ENCODE assay signal across 8 cellular contexts in genomic region chr2:65320042-65320711, GRCh38.
A peak's percentile ranks its signal among the peaks of the same experiment; 100 is the strongest.
DNase-seq lines count a peak whose midpoint lies in the region; ATAC-seq and TF ChIP-seq lines count a peak whose summit lies in the region.

No MANE protein-coding gene starts in this region.

- TF ChIP-seq POLR2A in prostate gland (IDR thresholded peaks at IDR 0.05): no peak

- peaks cover 19% of the 10 kb centered on the region for H3K79me2 ChIP-seq in PC-3 (ENCODE audit: low read length)

- H3K9ac ChIP-seq in PC-3 (ENCODE audit: low read length): peak overlapping the region; percentile 71

- peaks cover 8% of the 10 kb centered on the region; the same call in 1 of the 2 replicates for H3K36me3 ChIP-seq in PC-3 (ENCODE audit: low read depth, low read length)
- H3K36me3 ChIP-seq in prostate gland: no peaks in the 10 kb centered on the region

- CTCF ChIA-PET in PC-3 (lab: Charles Lee): interaction anchor here (0.5 to 1.9 kb wide), 7 partner anchors 32 to 133 kb away, joined by 3 to 6 read pairs (median 4); partner anchors contain the start of gene SPRED2

- peak; percentile 68 for ATAC-seq in HG02678 (IDR thresholded peaks at IDR 0.05; ENCODE audit: unreplicated experiment)
- peak; percentile 76 for ATAC-seq in PC-3

- POLR2A ChIA-PET in PC-3 (lab: Charles Lee; ENCODE audit: unreplicated experiment): interaction anchor here (0.9 kb wide), 1 partner anchor 48 kb away, joined by 3 read pairs; no protein-coding TSS in a partner anchor

- peak; percentile 42 for TF ChIP-seq CTCF in GM13977 (IDR thresholded peaks at IDR 0.05; ENCODE audit: extremely low read depth, insufficient read depth, missing control alignments)
- TF ChIP-seq CTCF in PC-3 (conservative IDR thresholded peaks at IDR 0.05; ENCODE audit: low read depth, low read length): peak; percentile 74
- TF ChIP-seq CTCF in prostate gland (IDR thresholded peaks at IDR 0.05): no peak

- H3F3A ChIP-seq in PC-3 (ENCODE audit: low read length, unreplicated experiment): peaks cover 15% of the 10 kb centered on the region

- 65% methylated on average over 9 of the region's 9 CpGs for WGBS in prostate gland

- H3K9me2 ChIP-seq in PC-3 (replicated peaks; ENCODE audit: low read length): no peaks in the 10 kb centered on the region

- peak overlapping the region; percentile 93 for H3K27ac ChIP-seq in PC-3 (ENCODE audit: low read length)
- no peak overlapping the region for H3K27ac ChIP-seq in prostate gland

- 0 out of 2 replicates have a peak overlapping the region, but pooled peaks have one; percentile 0 for H2AFZ ChIP-seq in PC-3 (ENCODE audit: low read length)

- H3K27me3 ChIP-seq in PC-3 (ENCODE audit: low read length): no peaks in the 10 kb centered on the region
- H3K27me3 ChIP-seq in prostate gland (replicated peaks; ENCODE audit: insufficient read depth): no peaks in the 10 kb centered on the region

- peak overlapping the region; percentile 78 for H3K4me2 ChIP-seq in PC-3 (ENCODE audit: low read length)

- DNase-seq in A172 (ENCODE audit: low spot score): peak; percentile 96
- DNase-seq in GM13977 (ENCODE audit: low spot score): peak; percentile 62
- DNase-seq in PC-3: peak; percentile 97
- DNase-seq in epidermal melanocyte (ENCODE audit: insufficient read length, low spot score): peak; percentile 41
- DNase-seq in skeletal muscle cell (ENCODE audit: low read depth): peak; percentile 92
- no peak for DNase-seq in prostate gland (ENCODE audit: low spot score)
- DNase-seq in C1 segment of cervical spinal cord (lab: John Stamatoyannopoulos, UW): no peak

- intact Hi-C loops in PC-3 (cut with micrococcal nuclease): loop anchor here (1.0 to 5.0 kb wide), 4 partner anchors 19 to 112 kb away; partner anchors contain the start of gene SPRED2
- intact Hi-C loops in prostate gland (cut with DNase I): no loop called here

- in situ Hi-C loops in GM13977 (cut with MboI; ENCODE audit: low pct_unique_long_range_greater_than_20kb, low sequenced_read_pairs, unreplicated experiment): no loop called here

- H4K20me1 ChIP-seq in PC-3 (ENCODE audit: low read length): no peaks in the 10 kb centered on the region

- BruUV-seq in PC-3 (replicated peaks; lab: Mats Ljungman, UMichigan): TSS peak; percentile 85

- H3K4me1 ChIP-seq in PC-3 (ENCODE audit: insufficient read depth, low read length) (peaks cover 75% of the 10 kb centered on the region), prostate gland (replicated peaks) (peaks cover 9% of the 10 kb centered on the region)

- peak overlapping the region; percentile 33; the same call in 1 of the 2 replicates for H3K4me3 ChIP-seq in PC-3 (ENCODE audit: low read length)
- H3K4me3 ChIP-seq in skeletal muscle cell (ENCODE audit: low read depth, low read length): no peak overlapping the region
- no peak overlapping the region for H3K4me3 ChIP-seq in prostate gland

- H3K9me3 ChIP-seq in PC-3 (ENCODE audit: low read length): no peaks in the 10 kb centered on the region
- no peaks in the 10 kb centered on the region for H3K9me3 ChIP-seq in prostate gland

Comparison
In these comparisons a context has a peak if more than half of its experiments do, and no peak if none do; other contexts are left out.
1. DNase-seq: peak in A172 (single experiment), GM13977 (single experiment), PC-3 (single experiment), epidermal melanocyte (single experiment) and skeletal muscle cell (single experiment); none in prostate gland (single experiment) and C1 segment of cervical spinal cord (0 of 14).
2. CTCF ChIP-seq: peak in GM13977 (single experiment) and PC-3 (single experiment); none in prostate gland (0 of 4).